In the genomic region with DNA sequence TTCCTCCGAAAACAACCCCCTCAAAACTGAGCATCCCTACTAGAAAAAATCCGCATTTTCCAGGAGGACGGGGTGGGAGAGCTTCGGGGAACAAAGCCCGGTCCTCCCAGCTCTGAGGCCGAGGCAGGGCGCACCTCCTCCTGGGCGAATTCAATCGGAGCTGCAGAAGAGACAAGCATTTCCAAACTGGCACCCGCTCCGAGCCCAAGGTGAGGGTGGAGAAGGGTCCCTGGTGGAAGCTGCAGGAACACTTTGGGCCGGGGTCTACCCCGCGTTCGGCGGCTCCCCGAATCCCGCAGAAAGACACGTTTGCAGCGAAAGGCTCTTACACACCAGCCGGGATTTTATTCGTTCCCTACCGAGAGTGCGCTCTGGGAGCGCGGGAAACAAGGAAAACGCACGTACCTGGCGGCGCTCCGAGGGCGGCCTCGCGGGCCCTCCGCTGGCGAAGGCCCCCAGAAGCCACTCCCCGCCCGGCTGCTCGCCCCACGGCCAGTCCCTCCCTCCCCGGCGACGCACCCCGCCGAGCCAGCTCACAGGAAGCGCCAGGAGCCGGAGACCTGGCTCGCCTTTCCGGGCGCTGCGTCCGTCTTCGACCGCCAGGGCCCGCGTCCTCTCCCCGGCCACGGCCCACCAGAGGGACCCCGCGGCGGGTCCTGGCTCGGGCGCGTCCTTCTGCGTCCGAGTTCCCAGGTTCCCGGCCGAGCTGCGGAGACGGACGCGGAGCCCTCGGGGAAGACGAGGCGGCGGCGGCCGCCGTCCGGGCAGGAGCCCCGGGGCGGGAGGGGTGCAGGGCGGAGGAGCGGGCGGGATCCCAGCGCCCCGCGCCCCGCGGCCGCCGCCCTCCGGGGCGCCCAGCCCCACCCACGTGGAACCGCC, we compare ENCODE assay signal across 8 cellular contexts. TPM values are rescaled to one million over a fixed set of nuclear protein-coding genes. Genes with fewer than 3 reads are reported as not detected.
DNase-seq lines count a peak whose midpoint lies in the region; ATAC-seq, FAIRE-seq and TF ChIP-seq lines count a peak whose summit lies in the region.

No MANE protein-coding gene starts in this region.

- no peak for TF ChIP-seq CTCF in astrocyte (IDR thresholded peaks at IDR 0.05; ENCODE audit: insufficient read depth, low read depth, low read length)
- TF ChIP-seq CTCF in right atrium auricular region (IDR thresholded peaks at IDR 0.05): peak in 1 of 2 donors; percentile 43
- peak; percentile 39 for TF ChIP-seq CTCF in psoas muscle (IDR thresholded peaks at IDR 0.05)

- peaks cover 16% of the 10 kb centered on the region for H3K4me1 Mint-ChIP-seq in astrocyte (ENCODE audit: low read depth, unreplicated experiment)

- H3K9me3 ChIP-seq in KOPT-K1 (ENCODE audit: insufficient read depth, low read length, poor library complexity, severe bottlenecking): no peaks in the 10 kb centered on the region
- H3K9me3 ChIP-seq in SJCRH30 (replicated peaks): no peaks in the 10 kb centered on the region
- no peaks in the 10 kb centered on the region for H3K9me3 ChIP-seq in astrocyte (ENCODE audit: insufficient read depth, low read depth, low read length)
- no peaks in the 10 kb centered on the region for H3K9me3 ChIP-seq in right atrium auricular region
- no peaks in the 10 kb centered on the region for H3K9me3 ChIP-seq in psoas muscle

- H4K20me1 ChIP-seq in astrocyte (ENCODE audit: insufficient read depth, low read length): peaks cover 19% of the 10 kb centered on the region

- H3K4me3 Mint-ChIP-seq in astrocyte (ENCODE audit: unreplicated experiment): peak overlapping the region; percentile 95

- H3K36me3 ChIP-seq in KOPT-K1 (ENCODE audit: insufficient read depth, low read length) (peaks cover 16% of the 10 kb centered on the region), SJCRH30 (peaks cover 20% of the 10 kb centered on the region), astrocyte (ENCODE audit: insufficient read depth, low read length) (no peaks in the 10 kb centered on the region), right atrium auricular region (no peaks in the 10 kb centered on the region), psoas muscle (ENCODE audit: insufficient read depth in 1 of 2, low read depth in 1 of 2) (no peaks in the 10 kb centered on the region)

- no peaks in the 10 kb centered on the region for H3K9me3 Mint-ChIP-seq in astrocyte (ENCODE audit: unreplicated experiment)

- FAIRE-seq in astrocyte (lab: Jason Lieb, UNC): no peak

- H3K4me1 ChIP-seq in SJCRH30: peaks cover 30% of the 10 kb centered on the region
- peaks cover 39% of the 10 kb centered on the region for H3K4me1 ChIP-seq in astrocyte (ENCODE audit: insufficient read depth, low read length)
- peaks cover 0 to 45% of the 10 kb centered on the region in 2 donors for H3K4me1 ChIP-seq in right atrium auricular region
- peaks cover 18% of the 10 kb centered on the region for H3K4me1 ChIP-seq in psoas muscle

- H3K36me3 Mint-ChIP-seq in astrocyte (ENCODE audit: low read depth, unreplicated experiment): no peaks in the 10 kb centered on the region

- H3K27ac ChIP-seq in KOPT-K1 (ENCODE audit: low read depth, low read length, poor library complexity, severe bottlenecking) (peak overlapping the region; percentile 86), SJCRH30 (peak overlapping the region; percentile 86), astrocyte (ENCODE audit: low read depth, low read length) (peak overlapping the region; percentile 84), right atrium auricular region (peak overlapping the region; percentile 91 to 96), psoas muscle (peak overlapping the region; percentile 95)

- peak overlapping the region; percentile 84 for H3K27ac Mint-ChIP-seq in astrocyte (ENCODE audit: unreplicated experiment)

- H3K79me2 ChIP-seq in astrocyte (ENCODE audit: insufficient read depth, low read length): peaks cover 51% of the 10 kb centered on the region

- H3K4me2 ChIP-seq in astrocyte (ENCODE audit: low read length): peak overlapping the region; percentile 93

- peak; percentile 47 for ATAC-seq in GM21723 (IDR thresholded peaks at IDR 0.05; ENCODE audit: unreplicated experiment)
- peak; percentile 67 to 76 (median 70) for ATAC-seq in psoas muscle
- ATAC-seq in GM18517 (IDR thresholded peaks at IDR 0.05; ENCODE audit: unreplicated experiment): no peak

- H3K9ac ChIP-seq in astrocyte (ENCODE audit: low read length): peak overlapping the region; percentile 97

- WGBS in psoas muscle, 3 donors: 0 to 1% (median 0%) methylated on average over 58 to 95 of the region's 96 CpGs

- H3K27me3 Mint-ChIP-seq in astrocyte (ENCODE audit: low read depth, unreplicated experiment): peaks cover 7% of the 10 kb centered on the region

- in situ Hi-C loops in G401 (cut with HindIII; ENCODE audit: low sequenced_read_pairs): no loop called here

- H2AFZ ChIP-seq in astrocyte (ENCODE audit: low read depth, low read length): no peak overlapping the region

- no peaks in the 10 kb centered on the region for H3K27me3 ChIP-seq in SJCRH30
- H3K27me3 ChIP-seq in astrocyte (ENCODE audit: insufficient read depth, low read length): no peaks in the 10 kb centered on the region
- no peaks in the 10 kb centered on the region for H3K27me3 ChIP-seq in right atrium auricular region
- H3K27me3 ChIP-seq in psoas muscle (ENCODE audit: insufficient read depth in 3 of 3, low read length in 2 of 3): no peaks in the 10 kb centered on the region

- DNase-seq in G401 (ENCODE audit: low spot score): peak; percentile 80
- peak; percentile 93 to 96 for DNase-seq in SJCRH30
- DNase-seq in astrocyte (ENCODE audit: low read depth): peak; percentile 78
- peak; percentile 91 for DNase-seq in right atrium auricular region (ENCODE audit: low spot score)
- DNase-seq in psoas muscle: peak; percentile 94 to 97

- intact Hi-C loops in psoas muscle (cut with DNase I): loop anchor here in 1 of 2 donors (2.0 kb wide), 1 partner anchor 41 kb away; no protein-coding TSS in a partner anchor

- H3K4me3 ChIP-seq in SJCRH30 (peak overlapping the region; percentile 90), astrocyte (ENCODE audit: insufficient read depth, low read depth, low read length) (peak overlapping the region; percentile 94), right atrium auricular region (peak overlapping the region; percentile 73 to 78), psoas muscle (peak overlapping the region; percentile 88)

RNA-seq across cellular contexts. Expression of gene BAHCC1, which starts 49.8 kb away (rescaled TPM):
- total RNA-seq in G401 (2014; rRNA removed; shearing (Covaris generic)): 5.3 and 9.6 TPM in 2 replicates
- total RNA-seq in SJCRH30 (2014; rRNA removed; shearing (Covaris generic)): 17.4 and 20.0 TPM in 2 replicates
- 18.5 TPM in 2 replicates for total RNA-seq in astrocyte
- total RNA-seq in right atrium auricular region: 10 to 100 TPM in 1 of 2 donors, 1 to 10 TPM in 1; 5.8 to 12.7 TPM
- 10 to 100 TPM in 1 of 4 donors, 1 to 10 TPM in 3; 6.0 to 10.7 (median 7.7) TPM for total RNA-seq in psoas muscle
- 1 to 10 TPM; 2.8 to 6.6 (median 4.1) TPM for polyA plus RNA-seq in psoas muscle

RNA-seq across cellular contexts. Expression of gene SLC38A10, which starts 50.3 kb away (rescaled TPM):
- 76.9 and 90.6 TPM in 2 replicates for total RNA-seq in G401 (2014; rRNA removed; shearing (Covaris generic))
- 97.0 and 99.8 TPM in 2 replicates for total RNA-seq in SJCRH30 (2014; rRNA removed; shearing (Covaris generic))
- total RNA-seq in astrocyte (71.4 and 80.3 TPM in 2 replicates), right atrium auricular region (10 to 100 TPM; 46.2 to 63.4 TPM), psoas muscle (10 to 100 TPM; 16.7 to 23.9 (median 18.6) TPM)
- polyA plus RNA-seq in psoas muscle: 10 to 100 TPM; 16.9 to 40.6 (median 33.0) TPM
